In the genomic region with DNA sequence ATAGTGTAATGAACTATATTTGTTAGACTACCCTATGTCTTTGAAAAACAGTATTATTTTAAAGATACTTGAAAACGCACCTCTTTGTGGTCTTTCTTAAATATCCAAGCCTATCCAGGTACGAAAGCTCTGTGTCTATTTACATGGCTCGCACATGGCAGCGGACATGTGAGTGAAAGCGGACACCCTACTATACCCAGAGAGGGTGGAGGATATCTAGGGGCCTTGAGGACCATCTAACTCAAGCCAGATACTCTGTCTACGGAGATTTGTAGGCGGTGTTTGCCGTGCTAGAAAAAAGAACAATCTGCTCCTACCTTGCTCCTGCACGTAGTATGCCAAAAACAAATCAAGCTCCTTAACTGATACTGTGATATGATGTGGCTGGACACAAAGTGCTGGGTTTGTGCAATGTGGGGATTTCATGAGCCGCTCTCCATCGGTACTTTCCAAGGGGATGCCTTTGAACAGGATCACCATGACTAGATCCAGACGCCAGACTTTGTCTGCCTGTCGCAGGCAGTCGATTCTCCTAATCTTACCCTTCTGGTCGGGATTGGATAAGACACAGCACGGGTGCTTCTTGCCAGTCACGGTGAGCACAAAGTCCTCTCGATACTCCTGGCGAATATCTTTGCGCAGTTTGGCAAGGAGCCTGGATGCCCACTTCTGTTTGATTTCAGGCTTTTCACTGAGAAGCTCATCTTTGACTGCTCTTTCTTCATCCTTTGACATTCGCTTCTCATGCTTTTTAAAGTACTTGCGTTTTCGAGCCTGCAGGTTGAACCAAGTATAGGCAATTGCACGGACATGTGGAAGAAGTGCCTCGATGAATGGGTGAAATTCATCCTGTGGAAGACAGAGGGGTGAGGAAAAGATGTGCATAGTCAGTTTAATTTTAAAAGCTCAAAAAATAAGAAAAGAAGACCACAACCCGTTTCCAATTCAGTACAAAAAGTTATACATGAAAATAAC, we compare ENCODE assay signal across 12 cellular contexts. TPM values are rescaled to one million over a fixed set of nuclear protein-coding genes. Genes with fewer than 3 reads are reported as not detected.
DNase-seq lines count a peak whose midpoint lies in the region; ATAC-seq, FAIRE-seq and TF ChIP-seq lines count a peak whose summit lies in the region.
"Had no signal": no experiment of that assay in that cellular context is flagged by ENCODE, and none has a peak within 500 bp of the region (broad histone marks: within the 10 kb centered on the region; RNA-seq: fewer than 3 reads in every experiment).

No MANE protein-coding gene starts in this region.

- H3K36me3 ChIP-seq in keratinocyte (ENCODE audit: control insufficient read depth in 2 of 2, extremely low read depth in 1 of 2, insufficient read depth in 2 of 2, low read length in 2 of 2): peaks cover 0 to 12% of the 10 kb centered on the region in 2 experiments

- H3K9me1 ChIP-seq in keratinocyte (ENCODE audit: control insufficient read depth, extremely low read depth, insufficient read depth, low read length): no peaks in the 10 kb centered on the region

- H3K9ac ChIP-seq in keratinocyte (ENCODE audit: control insufficient read depth, extremely low read depth, insufficient read depth, low read length): peak overlapping the region; percentile 75

- TF ChIP-seq CTCF in keratinocyte (optimal IDR thresholded peaks at IDR 0.05 in 1 of 3, IDR thresholded peaks at IDR 0.05 in 1 of 3, conservative IDR thresholded peaks at IDR 0.05 in 1 of 3; ENCODE audit: extremely low read depth in 1 of 3, insufficient read depth in 2 of 3, low read length in 3 of 3): no peak

- no peaks in the 10 kb centered on the region for H3K9me3 ChIP-seq in keratinocyte (ENCODE audit: control insufficient read depth, low read depth, low read length)

- peaks cover 87% of the 10 kb centered on the region for H3K79me2 ChIP-seq in keratinocyte (ENCODE audit: control insufficient read depth, insufficient read depth, low read length)

- H2AFZ ChIP-seq in keratinocyte (ENCODE audit: control insufficient read depth, low read length): peak overlapping the region; percentile 35

- FAIRE-seq in keratinocyte (lab: Jason Lieb, UNC): peak; percentile 88

- dilution Hi-C loops in keratinocyte (cut with MboI; ENCODE audit: extremely low pct_ligation_motif_present, low sequenced_read_pairs): no loop called here

- H3K27ac ChIP-seq in caudate nucleus (ENCODE audit: low read depth, low read length): peak overlapping the region; percentile 53
- H3K27ac ChIP-seq in keratinocyte (ENCODE audit: control insufficient read depth, insufficient read depth, low read length): peak overlapping the region; percentile 83
- H3K27ac ChIP-seq in substantia nigra (ENCODE audit: low read depth, low read length, poor library complexity, severe bottlenecking): peak overlapping the region; percentile 58

- no peaks in the 10 kb centered on the region for H4K20me1 ChIP-seq in keratinocyte (ENCODE audit: control insufficient read depth, extremely low read depth, insufficient read depth, low read length)

- peaks cover 37% of the 10 kb centered on the region for H3K4me1 ChIP-seq in keratinocyte (ENCODE audit: control insufficient read depth, extremely low read depth, insufficient read depth, low read length)

- peak; percentile 31 for DNase-seq in NCI-H82 treated with DMSO at 0.1 percent for 48 hours (lab: John Stamatoyannopoulos, UW; ENCODE audit: unreplicated experiment)
- DNase-seq in caudate nucleus (lab: John Stamatoyannopoulos, UW): peak in 3 of 61 donors; percentile 4 to 46 (median 24)
- no peak for DNase-seq in keratinocyte (ENCODE audit: low read depth, low spot score)
- DNase-seq in substantia nigra (lab: John Stamatoyannopoulos, UW): peak in 6 of 49 donors; percentile 16 to 68 (median 23)
- DNase-seq in HK-2 (ENCODE audit: unreplicated experiment): no peak
- DNase-seq in NCI-H510A treated with DMSO at 0.1 percent for 48 hours (lab: John Stamatoyannopoulos, UW): no peak
- DNase-seq: activated CD4-positive, alpha-beta T cell treated with anti-CD3 and anti-CD28 coated beads, Interleukin-2, amount 50 U/mL, for 48 hours; CD4-positive, CD25-positive, alpha-beta regulatory T cell; erythroblast; NCI-H524 treated with DMSO at 0.1 percent for 48 hours; RPMI8226 had no signal

- no peak for ATAC-seq in GM19467 (IDR thresholded peaks at IDR 0.05; ENCODE audit: unreplicated experiment)

- no peaks in the 10 kb centered on the region for H3K27me3 ChIP-seq in keratinocyte (ENCODE audit: control insufficient read depth, extremely low read depth, insufficient read depth, low read length)

- H3K4me2 ChIP-seq in keratinocyte (ENCODE audit: control insufficient read depth, extremely low read depth, insufficient read depth, low read depth, low read length): peak overlapping the region; percentile 96

- H3K4me3 ChIP-seq in keratinocyte (ENCODE audit: control insufficient read depth in 2 of 3, extremely low read depth in 1 of 3, insufficient read depth in 2 of 3, low read depth in 1 of 3, low read length in 3 of 3): peak overlapping the region; percentile 2 to 86 (median 66)

RNA-seq across cellular contexts. Expression of a gene that starts 7.0 kb away (rescaled TPM):
- polyA plus RNA-seq in keratinocyte: 3.6 to 23.1 TPM (median 8.9 TPM) in 3 replicates
- polyA plus RNA-seq in keratinocyte (2011; ENCODE audit: low read depth): 12.3 TPM
- 7.3 and 10.7 TPM in 2 replicates for polyA plus RNA-seq in keratinocyte (2011; cell fraction: cytosol; rRNA removed)
- polyA plus RNA-seq in keratinocyte (2011; cell fraction: nucleus; rRNA removed): 25.9 and 27.8 TPM in 2 replicates
- 9.5 and 16.1 TPM in 2 replicates for polyA plus RNA-seq in keratinocyte (2012; ENCODE audit: low replicate concordance)
- 18.4 to 56.7 TPM (median 39.1 TPM) in 3 replicates for polyA minus RNA-seq in keratinocyte
- polyA minus RNA-seq in keratinocyte (2011; cell fraction: cytosol; rRNA and poly(A)+ RNA removed): 9.4 TPM
- 19.2 and 58.1 TPM in 2 replicates for polyA minus RNA-seq in keratinocyte (2011; cell fraction: nucleus; rRNA and poly(A)+ RNA removed)
- polyA plus RNA-seq: CD4-positive, CD25-positive, alpha-beta regulatory T cell had no signal
